ENCODE assay signal across 19 cellular contexts in genomic region chr10:51683031-51683830, GRCh38. TPM values are rescaled to one million over a fixed set of nuclear protein-coding genes. Genes with fewer than 3 reads are reported as not detected.
DNase-seq lines count a peak whose midpoint lies in the region; ATAC-seq and TF ChIP-seq lines count a peak whose summit lies in the region.
"Had no signal": no experiment of that assay in that cellular context is flagged by ENCODE, and none has a peak within 500 bp of the region (broad histone marks: within the 10 kb centered on the region; RNA-seq: fewer than 3 reads in every experiment).

No MANE protein-coding gene starts in this region.

- H3K9ac ChIP-seq in GM23248, result no peak overlapping the region

- H3K27ac Mint-ChIP-seq in activated naive CD8-positive, alpha-beta T cell treated with anti-CD3 and anti-CD28 coated beads for 36 hours, result no peak overlapping the region
- H3K27ac Mint-ChIP-seq: stimulated activated effector memory CD8-positive, alpha-beta T cell treated with anti-CD3 and anti-CD28 coated beads, Interleukin-12 subunit alpha, Interleukin-12 subunit beta, amount 100 ng/mL, for 72 hours; T-helper 17 cell had no signal

- H4K20me1 ChIP-seq in GM23248 (ENCODE audit: insufficient read depth), result no peaks in the 10 kb centered on the region

- in situ Hi-C loops in GM23248 (cut with MboI), result no loop called here

- H3K36me3 Mint-ChIP-seq in activated naive CD8-positive, alpha-beta T cell treated with anti-CD3 and anti-CD28 coated beads for 36 hours, result no peaks in the 10 kb centered on the region
- H3K36me3 Mint-ChIP-seq: stimulated activated effector memory CD8-positive, alpha-beta T cell treated with anti-CD3 and anti-CD28 coated beads, Interleukin-12 subunit alpha, Interleukin-12 subunit beta, amount 100 ng/mL, for 72 hours had no signal

- ATAC-seq in SK-N-SH treated with all-trans-retinoic acid at 6 μM for 48 hours, result peak; percentile 53
- ATAC-seq in psoas muscle, result peak in 3 of 4 donors; percentile 16 to 56 (median 37)
- ATAC-seq in GM18873 (IDR thresholded peaks at IDR 0.05; ENCODE audit: low FRiP score, unreplicated experiment), result no peak
- ATAC-seq: left colon; stimulated activated effector memory CD8-positive, alpha-beta T cell treated with anti-CD3 and anti-CD28 coated beads, Interleukin-12 subunit alpha, Interleukin-12 subunit beta, amount 100 ng/mL, for 72 hours; T-helper 17 cell had no signal

- no peak overlapping the region for H3K4me3 Mint-ChIP-seq in activated naive CD8-positive, alpha-beta T cell treated with anti-CD3 and anti-CD28 coated beads for 36 hours
- H3K4me3 Mint-ChIP-seq: stimulated activated effector memory CD8-positive, alpha-beta T cell treated with anti-CD3 and anti-CD28 coated beads, Interleukin-12 subunit alpha, Interleukin-12 subunit beta, amount 100 ng/mL, for 72 hours; T-helper 17 cell had no signal

- no peaks in the 10 kb centered on the region for H3K9me3 Mint-ChIP-seq in activated naive CD8-positive, alpha-beta T cell treated with anti-CD3 and anti-CD28 coated beads for 36 hours
- H3K9me3 Mint-ChIP-seq: stimulated activated effector memory CD8-positive, alpha-beta T cell treated with anti-CD3 and anti-CD28 coated beads, Interleukin-12 subunit alpha, Interleukin-12 subunit beta, amount 100 ng/mL, for 72 hours had no signal

- no peak overlapping the region for H3K4me3 ChIP-seq in GM23248
- H3K4me3 ChIP-seq in fibroblast of pulmonary artery (replicated peaks; ENCODE audit: low read depth, low read length), result no peak overlapping the region
- no peak overlapping the region for H3K4me3 ChIP-seq in psoas muscle
- H3K4me3 ChIP-seq: transverse colon had no signal

- TF ChIP-seq CTCF in fibroblast of pulmonary artery (IDR thresholded peaks at IDR 0.05; ENCODE audit: low read length, missing control alignments) (no peak), psoas muscle (IDR thresholded peaks at IDR 0.05) (no peak)

- H3K9me3 ChIP-seq in GM23248 (ENCODE audit: low read depth), result no peaks in the 10 kb centered on the region
- H3K9me3 ChIP-seq in psoas muscle, result no peaks in the 10 kb centered on the region
- H3K9me3 ChIP-seq: transverse colon had no signal

- H3K4me1 ChIP-seq in GM23248 (ENCODE audit: insufficient read depth) (peaks cover 15% of the 10 kb centered on the region), psoas muscle (no peaks in the 10 kb centered on the region)
- H3K4me1 ChIP-seq: transverse colon had no signal

- no peaks in the 10 kb centered on the region for H3K4me1 Mint-ChIP-seq in activated naive CD8-positive, alpha-beta T cell treated with anti-CD3 and anti-CD28 coated beads for 36 hours
- H3K4me1 Mint-ChIP-seq: stimulated activated effector memory CD8-positive, alpha-beta T cell treated with anti-CD3 and anti-CD28 coated beads, Interleukin-12 subunit alpha, Interleukin-12 subunit beta, amount 100 ng/mL, for 72 hours; T-helper 17 cell had no signal

- H3K36me3 ChIP-seq in GM23248 (ENCODE audit: low read depth) (no peaks in the 10 kb centered on the region), psoas muscle (ENCODE audit: insufficient read depth in 1 of 2, low read depth in 1 of 2) (no peaks in the 10 kb centered on the region)
- H3K36me3 ChIP-seq: transverse colon had no signal

- peak overlapping the region; percentile 31 for H3K4me2 ChIP-seq in GM23248 (ENCODE audit: unreplicated experiment)

- H3K27ac ChIP-seq in GM23248 (peak overlapping the region; percentile 17), psoas muscle (no peak overlapping the region)
- H3K27ac ChIP-seq: C4-2B, transverse colon had no signal

- peaks cover 7% of the 10 kb centered on the region for H3F3A ChIP-seq in GM23248 (ENCODE audit: insufficient read depth)

- no peaks in the 10 kb centered on the region for H3K9me2 ChIP-seq in GM23248 (ENCODE audit: insufficient read depth)

- H2AFZ ChIP-seq in GM23248, result no peak overlapping the region

- peaks cover 14% of the 10 kb centered on the region for H3K27me3 Mint-ChIP-seq in activated naive CD8-positive, alpha-beta T cell treated with anti-CD3 and anti-CD28 coated beads for 36 hours

- no peaks in the 10 kb centered on the region for H3K27me3 ChIP-seq in GM23248 (replicated peaks; ENCODE audit: insufficient read depth)
- H3K27me3 ChIP-seq in psoas muscle (ENCODE audit: insufficient read depth in 3 of 3, low read length in 2 of 3), result no peaks in the 10 kb centered on the region
- H3K27me3 ChIP-seq: transverse colon had no signal

- no peaks in the 10 kb centered on the region for H3K79me2 ChIP-seq in GM23248 (ENCODE audit: insufficient read depth)

- 31 to 34% methylated on average over 4 of the region's 4 CpGs for WGBS in GM23248 (ENCODE audit: low coverage in 1 of 2, low lambda C conversion rate in 2 of 2, missing lambda C conversion rate in 2 of 2), 2 experiments
- 54 to 65% (median 56%) methylated on average over 4 of the region's 4 CpGs for WGBS in psoas muscle, 3 donors

- intact Hi-C loops in psoas muscle (cut with DNase I), result no loop called here

- DNase-seq in GM23248, result peak; percentile 71
- DNase-seq in fibroblast of pulmonary artery (ENCODE audit: low read depth), result peak; percentile 64
- DNase-seq in psoas muscle, result no peak
- DNase-seq in ureter (ENCODE audit: low spot score), result no peak
- DNase-seq in activated naive CD8-positive, alpha-beta T cell treated with anti-CD3 and anti-CD28 coated beads for 36 hours, result no peak
- no peak for DNase-seq in NCI-H1105 treated with DMSO at 0.1 percent for 48 hours (lab: John Stamatoyannopoulos, UW)
- DNase-seq: activated CD4-positive, CD25-positive, alpha-beta regulatory T cell; dermis blood vessel endothelial cell; DMS53; Karpas-422; left colon; NCI-H1436; SHP77; T-helper 17 cell; transverse colon had no signal

TF ChIP-seq in SK-N-SH treated with all-trans-retinoic acid at 6 μM for 48 hours, 23 proteins besides CTCF, POLR2A, EP300 and RAD21:
- TF ChIP-seq CSDC2 (CRISPR knock-in tag; IDR thresholded peaks at IDR 0.05), result no peak
- TF ChIP-seq ISL1 (CRISPR knock-in tag; IDR thresholded peaks at IDR 0.05), result peak; percentile 49
- no peak for TF ChIP-seq ZNF565 (CRISPR knock-in tag; conservative IDR thresholded peaks at IDR 0.05; ENCODE audit: low read depth)
- no peak for TF ChIP-seq ARNTL (CRISPR knock-in tag; IDR thresholded peaks at IDR 0.05; ENCODE audit: borderline replicate concordance, low read depth)
- TF ChIP-seq TSHZ2 (CRISPR knock-in tag; IDR thresholded peaks at IDR 0.05), result no peak
TF ChIP-seq in SK-N-SH treated with all-trans-retinoic acid at 6 μM for 48 hours: peak in this region for 1.

RNA-seq across cellular contexts. Expression of gene CSTF2T, which starts 16.2 kb away (rescaled TPM):
- total RNA-seq in GM23248 (2014; rRNA removed; shearing (Covaris generic)), result 16.9 and 19.9 TPM in 2 replicates
- polyA plus RNA-seq in GM23248 (2016; fragmentation: Nextera tagmentation; extraction: Ambion mirVana), result 7.6 and 7.9 TPM in 2 replicates
- 10 to 100 TPM; 20.1 to 34.5 (median 21.8) TPM for total RNA-seq in psoas muscle
- polyA plus RNA-seq in psoas muscle, result 10 to 100 TPM in 2 of 3 donors, 1 to 10 TPM in 1; 7.4 to 21.7 (median 14.0) TPM
- total RNA-seq in ureter, result 25.5 TPM
- 10 to 100 TPM; 27.9 to 29.5 TPM for total RNA-seq in activated naive CD8-positive, alpha-beta T cell treated with anti-CD3 and anti-CD28 coated beads for 36 hours

Comparison
In these comparisons a context has a peak if more than half of its experiments do, and no peak if none do; other contexts are left out.
1. DNase-seq: peak in GM23248 (single experiment) and fibroblast of pulmonary artery (single experiment); none in psoas muscle (0 of 2), ureter (single experiment), activated naive CD8-positive, alpha-beta T cell treated with anti-CD3 and anti-CD28 coated beads for 36 hours (single experiment) and NCI-H1105 treated with DMSO at 0.1 percent for 48 hours (single experiment).